ENCODE assay signal across 8 cellular contexts in the genomic region with DNA sequence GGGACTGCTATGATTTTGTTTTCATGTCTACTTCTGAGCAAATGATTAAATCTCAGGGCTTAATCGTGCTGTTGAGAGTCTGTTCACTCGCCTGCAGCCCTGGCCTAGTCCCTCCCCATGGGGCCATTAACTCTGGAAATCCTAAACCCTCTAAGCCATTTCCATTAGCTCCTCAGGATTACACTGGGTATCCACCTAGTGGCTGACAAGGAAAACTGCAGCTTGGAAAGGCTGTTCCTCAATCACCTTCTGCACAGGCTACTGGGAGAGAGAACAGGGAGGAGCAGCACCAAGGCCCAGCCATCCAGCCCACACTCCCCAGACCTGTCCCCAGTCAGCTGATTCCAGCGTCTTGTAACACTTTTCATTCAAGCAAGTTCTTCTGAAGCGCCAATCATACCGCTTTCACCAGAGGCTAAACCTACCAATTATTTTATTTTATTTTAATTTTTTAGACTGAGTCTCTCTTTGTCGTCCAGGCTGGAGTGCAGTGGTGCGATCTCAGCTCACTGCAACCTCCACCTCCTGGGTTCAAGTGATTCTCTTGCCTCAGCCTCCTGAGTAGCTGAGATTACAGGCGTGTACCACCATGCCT. TPM values are rescaled to one million over a fixed set of nuclear protein-coding genes. Genes with fewer than 3 reads are reported as not detected.
DNase-seq lines count a peak whose midpoint lies in the region; ATAC-seq, FAIRE-seq and TF ChIP-seq lines count a peak whose summit lies in the region.

No MANE protein-coding gene starts in this region.

- no peak overlapping the region for H2AFZ ChIP-seq in astrocyte (ENCODE audit: low read depth, low read length)

- no peak overlapping the region for H3K4me3 Mint-ChIP-seq in astrocyte (ENCODE audit: unreplicated experiment)

- peak; percentile 76 for TF ChIP-seq CTCF in astrocyte (IDR thresholded peaks at IDR 0.05; ENCODE audit: insufficient read depth, low read depth, low read length)

- no peaks in the 10 kb centered on the region for H3K9me3 Mint-ChIP-seq in astrocyte (ENCODE audit: unreplicated experiment)

- no peaks in the 10 kb centered on the region for H3K4me1 Mint-ChIP-seq in astrocyte (ENCODE audit: low read depth, unreplicated experiment)

- no peaks in the 10 kb centered on the region for H4K20me1 ChIP-seq in astrocyte (ENCODE audit: insufficient read depth, low read length)

- peak; percentile 29 for FAIRE-seq in astrocyte (lab: Jason Lieb, UNC)

- H3K9me3 ChIP-seq in astrocyte (ENCODE audit: insufficient read depth, low read depth, low read length): no peaks in the 10 kb centered on the region

- no peak overlapping the region for H3K9ac ChIP-seq in astrocyte (ENCODE audit: low read length)

- no peaks in the 10 kb centered on the region for H3K36me3 ChIP-seq in astrocyte (ENCODE audit: insufficient read depth, low read length)

- peak; percentile 77 for ATAC-seq in GM19351 (IDR thresholded peaks at IDR 0.05; ENCODE audit: unreplicated experiment)
- no peak for ATAC-seq in GM21447 (IDR thresholded peaks at IDR 0.05; ENCODE audit: unreplicated experiment)

- H3K27me3 Mint-ChIP-seq in astrocyte (ENCODE audit: low read depth, unreplicated experiment): peaks cover 5% of the 10 kb centered on the region

- H3K4me1 ChIP-seq in astrocyte (ENCODE audit: insufficient read depth, low read length): no peaks in the 10 kb centered on the region

- H3K36me3 Mint-ChIP-seq in astrocyte (ENCODE audit: low read depth, unreplicated experiment): no peaks in the 10 kb centered on the region

- H3K27ac Mint-ChIP-seq in astrocyte (ENCODE audit: unreplicated experiment): peak overlapping the region; percentile 24

- H3K79me2 ChIP-seq in astrocyte (ENCODE audit: insufficient read depth, low read length): no peaks in the 10 kb centered on the region

- no peak overlapping the region for H3K4me2 ChIP-seq in astrocyte (ENCODE audit: low read length)

- H3K4me3 ChIP-seq in astrocyte (ENCODE audit: insufficient read depth, low read depth, low read length): no peak overlapping the region

- H3K27me3 ChIP-seq in astrocyte (ENCODE audit: insufficient read depth, low read length): peaks cover 8% of the 10 kb centered on the region

- no peak overlapping the region for H3K27ac ChIP-seq in astrocyte (ENCODE audit: low read depth, low read length)

- DNase-seq in DMS114 treated with DMSO at 0.1 percent for 48 hours (lab: John Stamatoyannopoulos, UW; ENCODE audit: unreplicated experiment) (peak; percentile 58), HS-5 (ENCODE audit: low read depth) (peak; percentile 18), NCI-H774 (lab: John Stamatoyannopoulos, UW) (peak; percentile 72), astrocyte (ENCODE audit: low read depth) (peak; percentile 14), iPS DF 4.7 (ENCODE audit: extremely low read depth, low spot score) (peak; percentile 90)
- DNase-seq in stimulated activated CD8-positive, alpha-beta memory T cell treated with anti-CD3 and anti-CD28 coated beads, Interleukin-4, amount 100 ng/mL, for 48 hours: peak; percentile 29

RNA-seq across cellular contexts. Expression of gene NEUROD4, which starts 48.7 kb away (rescaled TPM):
- total RNA-seq in astrocyte: not detected in 2 replicates

RNA-seq across cellular contexts. Expression of gene OR9K2, which starts 57.7 kb away (rescaled TPM):
- total RNA-seq in astrocyte: not detected in 2 replicates

Comparison
In these comparisons a context has a peak if more than half of its experiments do, and no peak if none do; other contexts are left out.
1. DNase-seq: peak in every context shown above with its lines; median percentile 90 in iPS DF 4.7; 72 in NCI-H774; 58 in DMS114 treated with DMSO at 0.1 percent for 48 hours; 29 in stimulated activated CD8-positive, alpha-beta memory T cell treated with anti-CD3 and anti-CD28 coated beads, Interleukin-4, amount 100 ng/mL, for 48 hours; 18 in HS-5; 14 in astrocyte.